In the genomic region with DNA sequence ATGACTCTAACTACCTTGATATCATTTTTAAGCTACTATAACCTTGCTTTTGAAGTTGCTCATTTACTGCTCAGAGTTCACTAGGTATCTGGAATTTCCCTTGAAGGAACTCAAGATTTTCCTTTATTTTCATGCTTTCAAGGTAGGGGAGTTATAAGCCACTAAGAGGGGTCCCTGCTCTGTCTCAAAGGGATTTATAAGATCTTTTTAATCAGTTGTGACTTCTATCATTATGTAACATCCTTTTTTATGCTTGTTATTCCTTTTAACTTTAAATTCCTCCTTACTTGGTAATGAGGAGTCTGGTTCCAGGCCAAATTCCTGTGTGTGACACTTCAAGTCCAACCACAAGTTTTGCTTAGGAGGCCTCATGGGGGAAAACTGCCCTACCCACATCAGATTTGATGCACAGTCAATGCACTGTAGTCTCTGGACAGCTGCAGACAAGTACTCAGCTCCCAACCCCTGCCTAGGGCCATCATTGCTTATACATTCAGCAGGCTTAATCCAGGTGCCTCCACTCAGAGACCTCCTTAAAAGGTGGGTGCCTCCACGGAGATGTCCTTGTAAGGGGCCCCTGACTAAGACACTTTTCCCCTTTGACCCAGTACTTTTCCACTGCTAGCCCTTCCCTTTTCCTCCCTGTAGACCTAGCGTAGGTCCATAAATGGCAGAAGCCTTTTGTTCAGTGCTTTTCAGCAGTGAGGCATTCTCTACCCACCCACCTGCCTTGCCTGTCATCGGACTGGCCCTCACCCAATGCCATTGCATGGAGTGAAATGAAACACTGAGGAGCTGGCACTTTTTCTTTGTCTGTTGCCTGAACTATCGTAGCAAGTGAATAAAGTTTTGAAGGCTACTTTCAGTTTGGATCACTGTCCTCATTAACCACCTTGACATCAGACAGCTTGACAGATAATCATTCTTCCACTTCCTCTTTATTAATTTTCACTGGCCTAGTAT, we compare ENCODE assay signal across 8 cellular contexts. TPM values are rescaled to one million over a fixed set of nuclear protein-coding genes. Genes with fewer than 3 reads are reported as not detected.
DNase-seq lines count a peak whose midpoint lies in the region; ATAC-seq and TF ChIP-seq lines count a peak whose summit lies in the region.

No MANE protein-coding gene starts in this region.

- H4K20me1 ChIP-seq in PC-9 (ENCODE audit: insufficient read depth), result no peaks in the 10 kb centered on the region

- H3F3A ChIP-seq in PC-9 (ENCODE audit: insufficient read depth, low read depth), result peaks cover 18% of the 10 kb centered on the region

- H3K27me3 ChIP-seq in PC-9 (ENCODE audit: insufficient read depth, low read depth), result no peaks in the 10 kb centered on the region

- peak overlapping the region; percentile 78 for H3K27ac ChIP-seq in PC-9

- H3K9me3 ChIP-seq in PC-9 (ENCODE audit: insufficient read depth, low read depth), result no peaks in the 10 kb centered on the region

- peak; percentile 67 for ATAC-seq in GM18499 (IDR thresholded peaks at IDR 0.05; ENCODE audit: insufficient read depth, unreplicated experiment)
- no peak for ATAC-seq in Right ventricle myocardium inferior

- H3K79me2 ChIP-seq in PC-9 (ENCODE audit: low read depth), result no peaks in the 10 kb centered on the region

- no peak overlapping the region for H3K4me3 ChIP-seq in HFF-Myc (replicated peaks; ENCODE audit: low read depth, low read length)
- peak overlapping the region; percentile 0; the same call in 1 of the 2 replicates for H3K4me3 ChIP-seq in PC-9

- H3K36me3 ChIP-seq in PC-9 (ENCODE audit: low read depth), result no peaks in the 10 kb centered on the region

- peaks cover 23% of the 10 kb centered on the region for H3K4me1 ChIP-seq in PC-9 (replicated peaks; ENCODE audit: insufficient read depth)

- peak; percentile 72 for DNase-seq in HFF-Myc (ENCODE audit: extremely low read depth, low read depth)
- DNase-seq in PC-9, result peak; percentile 59 to 96
- DNase-seq in kidney tubule cell (ENCODE audit: low spot score), result peak; percentile 81
- DNase-seq in NOMO-1 (lab: John Stamatoyannopoulos, UW; ENCODE audit: unreplicated experiment in 2 of 2), result no peak
- no peak for DNase-seq in Right ventricle myocardium inferior (ENCODE audit: missing footprints)
- DNase-seq in putamen (ENCODE audit: low spot score), result no peak
- DNase-seq in NCI-H345 (lab: John Stamatoyannopoulos, UW), result no peak

- no peak overlapping the region for H2AFZ ChIP-seq in PC-9

- intact Hi-C loops in PC-9 (cut with micrococcal nuclease; ENCODE audit: unreplicated experiment), result loop anchor here (1.0 kb wide), 1 partner anchor 24 kb away; a partner anchor contains a TSS
- intact Hi-C loops in Right ventricle myocardium inferior (cut with DNase I), result no loop called here

- peak overlapping the region; percentile 39 for H3K4me2 ChIP-seq in PC-9

- POLR2A ChIA-PET in PC-9 (lab: Charles Lee; ENCODE audit: unreplicated experiment), result interaction anchor here (0.6 kb wide), 1 partner anchor 1486 kb away, joined by 4 read pairs; no protein-coding TSS in a partner anchor

- CTCF ChIA-PET in PC-9 (lab: Charles Lee), result no interaction called here

- no peak for TF ChIP-seq CTCF in HFF-Myc (IDR thresholded peaks at IDR 0.05; ENCODE audit: low read depth, low read length, missing control alignments)
- no peak for TF ChIP-seq CTCF in PC-9 (conservative IDR thresholded peaks at IDR 0.05)

- no peaks in the 10 kb centered on the region for H3K9me2 ChIP-seq in PC-9 (ENCODE audit: insufficient read depth)

- no TSS peak for BruUV-seq in PC-9 (replicated peaks; lab: Mats Ljungman, UMichigan)

RNA-seq across cellular contexts. Expression of a gene that starts 23.9 kb away (rescaled TPM):
- total RNA-seq in PC-9 (2021) (23.3 and 25.7 TPM in 2 replicates), Right ventricle myocardium inferior (1.1 TPM)

Comparison
In these comparisons a context has a peak if more than half of its experiments do, and no peak if none do; other contexts are left out.
1. DNase-seq: peak in HFF-Myc (single experiment), PC-9 (2 of 2) and kidney tubule cell (single experiment); none in NOMO-1 (0 of 2), Right ventricle myocardium inferior (single experiment), putamen (single experiment) and NCI-H345 (single experiment).
2. RNA of a gene that starts 23.9 kb away (total RNA-seq): 23.3 to 25.7 TPM in PC-9; 1.1 TPM in Right ventricle myocardium inferior (single experiment); every median in the first group is over 10 times any median in the second.